ENCODE assay signal across 11 cellular contexts in genomic region chr4:39613093-39613656, GRCh38.
DNase-seq lines count a peak whose midpoint lies in the region; ATAC-seq and TF ChIP-seq lines count a peak whose summit lies in the region.
"Had no signal": no experiment of that assay in that cellular context is flagged by ENCODE, and none has a peak within 500 bp of the region (broad histone marks: within the 10 kb centered on the region; RNA-seq: fewer than 3 reads in every experiment).

No MANE protein-coding gene starts in this region.

- no peaks in the 10 kb centered on the region for H3K9me3 ChIP-seq in OCI-LY3 (ENCODE audit: insufficient read depth, low read length)

- H3K27ac ChIP-seq in OCI-LY3 (ENCODE audit: low read length): peak overlapping the region; percentile 32

- DNase-seq in AG08395 (ENCODE audit: low spot score) (peak; percentile 17), kidney glomerular epithelial cell (lab: John Stamatoyannopoulos, UW) (peak; percentile 33), NCI-H1105 treated with DMSO at 0.1 percent for 48 hours (lab: John Stamatoyannopoulos, UW) (no peak), hypothalamus (lab: John Stamatoyannopoulos, UW) (no peak), epidermal melanocyte (ENCODE audit: insufficient read length, low spot score) (no peak)
- no peak for DNase-seq in activated effector memory CD4-positive, alpha-beta T cell treated with anti-CD3 and anti-CD28 coated beads, Interleukin-2, amount 50 U/mL, for 16 hours
- DNase-seq: activated naive CD4-positive, alpha-beta T cell treated with Interleukin-2 at 50 U/mL for 16 hours; CD8-positive, alpha-beta memory T cell; Kasumi-1 had no signal

- H3K4me2 ChIP-seq in OCI-LY3 (ENCODE audit: low read length): peak overlapping the region; percentile 70

- TF ChIP-seq CTCF in OCI-LY3 (IDR thresholded peaks at IDR 0.05; ENCODE audit: low read depth, low read length): no peak

- H3K79me2 ChIP-seq in OCI-LY3 (ENCODE audit: low read length): no peaks in the 10 kb centered on the region

- H4K20me1 ChIP-seq in OCI-LY3 (ENCODE audit: insufficient read depth, low read length): no peaks in the 10 kb centered on the region

- no peaks in the 10 kb centered on the region for H3K36me3 ChIP-seq in OCI-LY3 (replicated peaks; ENCODE audit: low read depth, low read length)

- no peaks in the 10 kb centered on the region for H3K27me3 ChIP-seq in OCI-LY3 (ENCODE audit: low read depth, low read length)

- peak; percentile 27 for ATAC-seq in GM21367 (IDR thresholded peaks at IDR 0.05; ENCODE audit: unreplicated experiment)

- peak overlapping the region; percentile 38 for H3K4me3 ChIP-seq in OCI-LY3 (ENCODE audit: low read length)

- peak overlapping the region; percentile 12; the same call in 1 of the 2 replicates for H3K9ac ChIP-seq in OCI-LY3 (ENCODE audit: low read length)

- peak overlapping the region; percentile 41; the same call in 1 of the 2 replicates for H2AFZ ChIP-seq in OCI-LY3 (ENCODE audit: low read depth, low read length)

- H3K4me1 ChIP-seq in OCI-LY3 (ENCODE audit: low read length): peaks cover 63% of the 10 kb centered on the region

Comparison
In these comparisons a context has a peak if more than half of its experiments do, and no peak if none do; other contexts are left out.
1. DNase-seq: peak in AG08395 (single experiment) and kidney glomerular epithelial cell (single experiment); none in NCI-H1105 treated with DMSO at 0.1 percent for 48 hours (single experiment), hypothalamus (0 of 51), activated effector memory CD4-positive, alpha-beta T cell treated with anti-CD3 and anti-CD28 coated beads, Interleukin-2, amount 50 U/mL, for 16 hours (single experiment) and epidermal melanocyte (single experiment).